ENCODE assay signal across 29 cellular contexts in genomic region chr4:85579942-85580341, GRCh38.
"Had no signal": no experiment of that assay in that cellular context is flagged by ENCODE, and none has a peak within 500 bp of the region (broad histone marks: within the 10 kb centered on the region; RNA-seq: fewer than 3 reads in every experiment).

No MANE protein-coding gene starts in this region.

- H3K27ac ChIP-seq: neural progenitor cell, ovary, parathyroid adenoma, psoas muscle, right lobe of liver, sigmoid colon, suprapubic skin, testis, tibial artery, transverse colon, upper lobe of right lung, uterus had no signal

- H3K4me3 ChIP-seq: neural progenitor cell, ovary, psoas muscle, right lobe of liver, sigmoid colon, suprapubic skin, testis, tibial artery, transverse colon, upper lobe of right lung, uterus had no signal

- H3K4me3 Mint-ChIP-seq: natural killer cell; nephron; neural progenitor cell; stimulated activated memory B cell treated with anti-CD40 and anti-IgM and Interleukin-4, amounts not matched to agents 10 μg/mL and 1 μg/mL and 100 μg/mL, for 72 hours; stimulated activated naive CD8-positive, alpha-beta T cell treated with anti-CD3 and anti-CD28 coated beads, Interleukin-15, amount 100 ng/mL, for 72 hours; type B pancreatic cell had no signal

- H3K4me1 ChIP-seq: neural progenitor cell, parathyroid adenoma, psoas muscle, right lobe of liver, sigmoid colon, suprapubic skin, testis, tibial artery, transverse colon, upper lobe of right lung, uterus had no signal

- H3K4me2 ChIP-seq: neural progenitor cell had no signal

- H3K79me2 ChIP-seq: parathyroid adenoma had no signal

- FAIRE-seq: small intestine had no signal

- H2AFZ ChIP-seq: neural progenitor cell, parathyroid adenoma had no signal

- H3K36me3 ChIP-seq: neural progenitor cell, ovary, right lobe of liver, sigmoid colon, suprapubic skin, tibial artery, transverse colon, upper lobe of right lung, uterus had no signal

- H3K9me3 ChIP-seq: ovary, psoas muscle, right lobe of liver, sigmoid colon, suprapubic skin, testis, tibial artery, transverse colon, upper lobe of right lung, uterus had no signal

- DNase-seq: natural killer cell; occipital lobe; ovary; posterior cingulate gyrus; psoas muscle; right cardiac atrium; right lobe of liver; sigmoid colon; small intestine; stimulated activated CD4-positive, alpha-beta T cell treated with anti-CD3 and anti-CD28 coated beads, Interleukin-15, amount 100 ng/mL, for 24 hours; stimulated activated CD4-positive, alpha-beta T cell treated with anti-CD3 and anti-CD28 coated beads, Interleukin-4, amount 100 ng/mL, for 1 hour; stimulated activated CD4-positive, alpha-beta T cell treated with anti-CD3 and anti-CD28 coated beads, Interleukin-4, amount 100 ng/mL, for 4 hours; stimulated activated CD8-positive, alpha-beta memory T cell treated with anti-CD3 and anti-CD28 coated beads, Interleukin-4, amount 100 ng/mL, for 48 hours; stimulated activated naive CD4-positive, alpha-beta T cell; stimulated activated naive CD8-positive, alpha-beta T cell treated with anti-CD3 and anti-CD28 coated beads, Interleukin-15, amount 100 ng/mL, for 72 hours; stimulated activated naive CD8-positive, alpha-beta T cell treated with anti-CD3 and anti-CD28 coated beads, Interleukin-15, Interleukin-2, amounts not matched to agents 100 U/mL and 50 U/mL, for 24 hours; substantia nigra; testis; tibial artery; transverse colon; upper lobe of right lung; uterus had no signal

- H3K36me3 Mint-ChIP-seq: natural killer cell, neural progenitor cell, type B pancreatic cell had no signal

- H3K27me3 Mint-ChIP-seq: progenitor cell of endocrine pancreas; stimulated activated memory B cell treated with anti-CD40 and anti-IgM and Interleukin-4, amounts not matched to agents 10 μg/mL and 1 μg/mL and 100 μg/mL, for 72 hours; stimulated activated naive CD8-positive, alpha-beta T cell treated with anti-CD3 and anti-CD28 coated beads, Interleukin-15, amount 100 ng/mL, for 72 hours; type B pancreatic cell had no signal

- H3K9ac ChIP-seq: neural progenitor cell, parathyroid adenoma had no signal

- H3K4me1 Mint-ChIP-seq: natural killer cell; nephron; neural progenitor cell; stimulated activated naive CD8-positive, alpha-beta T cell treated with anti-CD3 and anti-CD28 coated beads, Interleukin-15, amount 100 ng/mL, for 72 hours had no signal

- H3K9me3 Mint-ChIP-seq: natural killer cell; nephron; neural progenitor cell; stimulated activated memory B cell treated with anti-CD40 and anti-IgM and Interleukin-4, amounts not matched to agents 10 μg/mL and 1 μg/mL and 100 μg/mL, for 72 hours; stimulated activated naive CD8-positive, alpha-beta T cell treated with anti-CD3 and anti-CD28 coated beads, Interleukin-15, amount 100 ng/mL, for 72 hours; type B pancreatic cell had no signal

- ATAC-seq: natural killer cell; psoas muscle; right cardiac atrium; right lobe of liver; stimulated activated memory B cell treated with anti-CD40 and anti-IgM and Interleukin-4, amounts not matched to agents 10 μg/mL and 1 μg/mL and 100 μg/mL, for 72 hours; stimulated activated naive CD8-positive, alpha-beta T cell treated with anti-CD3 and anti-CD28 coated beads, Interleukin-15, amount 100 ng/mL, for 72 hours; stimulated activated naive CD8-positive, alpha-beta T cell treated with anti-CD3 and anti-CD28 coated beads, Interleukin-15, Interleukin-2, amounts not matched to agents 100 U/mL and 50 U/mL, for 24 hours; upper lobe of right lung had no signal

- H3K27ac Mint-ChIP-seq: natural killer cell; nephron; neural progenitor cell; progenitor cell of endocrine pancreas; stimulated activated memory B cell treated with anti-CD40 and anti-IgM and Interleukin-4, amounts not matched to agents 10 μg/mL and 1 μg/mL and 100 μg/mL, for 72 hours; stimulated activated naive CD8-positive, alpha-beta T cell treated with anti-CD3 and anti-CD28 coated beads, Interleukin-15, amount 100 ng/mL, for 72 hours; type B pancreatic cell had no signal

- H3K27me3 ChIP-seq: neural progenitor cell, ovary, right lobe of liver, sigmoid colon, suprapubic skin, testis, tibial artery, transverse colon, upper lobe of right lung, uterus had no signal
